Comparison of ENCODE assay signal across 9 cellular contexts in the genomic region with DNA sequence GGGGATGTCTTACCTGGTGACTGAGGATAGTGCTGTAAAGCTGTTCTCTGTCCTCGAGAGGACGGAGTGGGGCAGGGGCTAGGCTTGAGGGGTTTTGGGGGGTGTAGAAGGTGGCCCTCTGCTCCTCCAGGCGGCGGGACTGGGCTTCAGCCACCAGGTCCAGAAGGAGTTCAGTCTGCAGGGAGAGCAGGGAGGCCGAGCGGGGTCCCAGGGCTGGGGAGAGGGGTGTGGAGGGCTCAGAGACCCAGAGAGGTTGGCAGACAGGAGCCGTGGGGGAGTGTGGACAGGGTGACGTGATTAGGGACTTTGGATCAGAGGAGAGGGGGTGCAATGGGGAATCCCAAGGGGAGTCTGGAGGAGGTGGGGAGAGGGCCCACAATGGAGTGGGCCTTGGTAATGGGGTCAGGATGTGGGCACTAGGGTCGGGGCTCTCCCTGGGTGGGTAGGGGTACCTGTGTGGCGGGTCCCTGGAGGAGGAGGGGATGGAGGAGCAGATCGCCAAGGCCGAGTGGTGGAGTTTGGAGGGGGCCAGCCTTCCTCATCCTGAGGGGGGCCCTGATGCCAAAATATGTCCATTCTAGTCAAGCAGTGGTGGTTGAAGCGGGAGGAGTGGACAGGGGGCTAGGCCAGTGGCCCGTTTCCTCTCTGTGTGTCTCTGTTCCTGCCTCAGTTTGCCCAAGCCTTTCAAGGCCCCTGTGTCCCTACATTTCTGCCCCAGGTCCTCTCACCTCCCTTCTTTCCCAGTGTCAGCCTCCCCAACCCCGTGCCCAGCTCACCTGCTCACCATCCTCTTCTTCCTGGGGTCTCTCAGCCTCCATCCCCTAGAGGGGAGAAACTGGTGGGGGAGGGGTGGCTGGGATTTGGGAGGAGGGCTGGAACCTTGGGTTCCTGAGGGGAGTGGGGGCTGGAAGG. TPM values are rescaled to one million over a fixed set of nuclear protein-coding genes. Genes with fewer than 3 reads are reported as not detected.
DNase-seq lines count a peak whose midpoint lies in the region; ATAC-seq, FAIRE-seq and TF ChIP-seq lines count a peak whose summit lies in the region.
"Had no signal": no experiment of that assay in that cellular context is flagged by ENCODE, and none has a peak within 500 bp of the region (broad histone marks: within the 10 kb centered on the region; RNA-seq: fewer than 3 reads in every experiment).

No MANE protein-coding gene starts in this region.

- DNase-seq in cardiac muscle cell (ENCODE audit: low read depth in 1 of 2, low spot score in 1 of 2) (no peak), Right ventricle myocardium superior (no peak), ascending aorta (ENCODE audit: low spot score in 2 of 2) (no peak), mesothelial cell of epicardium (ENCODE audit: low spot score in 2 of 2, unreplicated experiment in 2 of 2) (no peak), upper lobe of left lung (no peak), DMS 273 (lab: John Stamatoyannopoulos, UW; ENCODE audit: unreplicated experiment) (no peak), NCI-H1092 (lab: John Stamatoyannopoulos, UW) (no peak), urothelium cell line (ENCODE audit: low spot score) (no peak)
- DNase-seq: DMS79 had no signal

- H3K27ac ChIP-seq in cardiac muscle cell (peak overlapping the region; percentile 97), ascending aorta (peak overlapping the region; percentile 80 to 99), upper lobe of left lung (peak overlapping the region; percentile 93 to 98 (median 96))

- TF ChIP-seq POLR2A in upper lobe of left lung (IDR thresholded peaks at IDR 0.05) = no peak

- intact Hi-C loops in Right ventricle myocardium superior (cut with DNase I) = no loop called here
- intact Hi-C loops in ascending aorta (cut with DNase I) = no loop called here

- peak overlapping the region; percentile 94 for H3K27ac Mint-ChIP-seq in mesothelial cell of epicardium

- H3K27me3 ChIP-seq in cardiac muscle cell (no peaks in the 10 kb centered on the region), ascending aorta (no peaks in the 10 kb centered on the region), upper lobe of left lung (no peaks in the 10 kb centered on the region)

- H3K4me1 Mint-ChIP-seq in mesothelial cell of epicardium = peaks cover 71% of the 10 kb centered on the region

- no peak for ATAC-seq in Right ventricle myocardium superior (ENCODE audit: poor library complexity)
- ATAC-seq in upper lobe of left lung (ENCODE audit: low FRiP score in 2 of 2) = no peak

- H3K4me1 ChIP-seq in cardiac muscle cell (ENCODE audit: low read depth) = peaks cover 4% of the 10 kb centered on the region
- peaks cover 6 to 26% of the 10 kb centered on the region in 2 donors for H3K4me1 ChIP-seq in ascending aorta
- peaks cover 68 to 82% (median 74%) of the 10 kb centered on the region in 4 donors for H3K4me1 ChIP-seq in upper lobe of left lung

- peaks cover 8% of the 10 kb centered on the region for H3K36me3 Mint-ChIP-seq in mesothelial cell of epicardium

- no peaks in the 10 kb centered on the region for H3K27me3 Mint-ChIP-seq in mesothelial cell of epicardium (ENCODE audit: low read depth)

- 52 to 62% methylated on average over 15 of the region's 15 CpGs for WGBS in upper lobe of left lung, 2 donors

- H3K4me3 ChIP-seq in cardiac muscle cell (no peak overlapping the region), ascending aorta (peak overlapping the region; percentile 24 to 98), upper lobe of left lung (peak overlapping the region in 3 of 4 donors; percentile 72 to 96 (median 80))

- peak overlapping the region; percentile 13 for H3K4me3 Mint-ChIP-seq in mesothelial cell of epicardium

- no peak for FAIRE-seq in urothelium cell line (lab: Jason Lieb, UNC)

- no peaks in the 10 kb centered on the region for H3K9me3 ChIP-seq in cardiac muscle cell (ENCODE audit: low read depth)
- H3K9me3 ChIP-seq in ascending aorta = no peaks in the 10 kb centered on the region
- H3K9me3 ChIP-seq in upper lobe of left lung = no peaks in the 10 kb centered on the region

- TF ChIP-seq CTCF in cardiac muscle cell (IDR thresholded peaks at IDR 0.05; ENCODE audit: low read depth, low read length) (no peak), ascending aorta (IDR thresholded peaks at IDR 0.05) (no peak), mesothelial cell of epicardium (IDR thresholded peaks at IDR 0.05; ENCODE audit: unreplicated experiment) (no peak), upper lobe of left lung (IDR thresholded peaks at IDR 0.05) (no peak)

- H3K9me3 Mint-ChIP-seq in mesothelial cell of epicardium = no peaks in the 10 kb centered on the region

- no peak for TF ChIP-seq EP300 in upper lobe of left lung (IDR thresholded peaks at IDR 0.05)

- H3K36me3 ChIP-seq in cardiac muscle cell (peaks cover 8% of the 10 kb centered on the region), ascending aorta (peaks cover 10 to 12% of the 10 kb centered on the region in 2 donors), upper lobe of left lung (peaks cover 0 to 14% (median 5%) of the 10 kb centered on the region in 4 donors)

RNA-seq across cellular contexts. Expression of a gene that starts 0.5 kb away (rescaled TPM):
- total RNA-seq in cardiac muscle cell = 16.7 and 18.0 TPM in 2 replicates
- 14.5 and 17.4 TPM in 2 replicates for polyA plus RNA-seq in cardiac muscle cell
- total RNA-seq in Right ventricle myocardium superior = 4.1 TPM
- total RNA-seq in ascending aorta = 19.4 TPM
- total RNA-seq in mesothelial cell of epicardium = 7.6 to 10.1 TPM (median 8.6 TPM) in 3 replicates
- total RNA-seq in upper lobe of left lung = 10 to 100 TPM; 18.9 to 80.4 (median 30.6) TPM

RNA-seq across cellular contexts. Expression of a gene that starts 1.9 kb away (rescaled TPM):
- total RNA-seq in cardiac muscle cell (124 and 130 TPM in 2 replicates), Right ventricle myocardium superior (39.1 TPM), ascending aorta (18.1 TPM), mesothelial cell of epicardium (236 to 250 TPM (median 246 TPM) in 3 replicates), upper lobe of left lung (100 to 1,000 TPM in 1 of 6 donors, 10 to 100 TPM in 5; 78.6 to 147 (median 93.4) TPM)
- 17.3 and 23.9 TPM in 2 replicates for polyA plus RNA-seq in cardiac muscle cell

RNA-seq across cellular contexts. Expression of a gene that starts 7.9 kb away (rescaled TPM):
- total RNA-seq in cardiac muscle cell (5.0 and 13.5 TPM in 2 replicates), Right ventricle myocardium superior (1.6 TPM), ascending aorta (6.1 TPM), mesothelial cell of epicardium (23.7 to 28.1 TPM (median 27.5 TPM) in 3 replicates), upper lobe of left lung (1,000 to 10,000 TPM in 5 of 6 donors, 100 to 1,000 TPM in 1; 543 to 2,806 (median 1,294) TPM)
- 4.8 and 9.8 TPM in 2 replicates for polyA plus RNA-seq in cardiac muscle cell

RNA-seq across cellular contexts. Expression of a gene that starts 13.7 kb away (rescaled TPM):
- total RNA-seq in cardiac muscle cell (180 and 188 TPM in 2 replicates), Right ventricle myocardium superior (94.6 TPM), ascending aorta (73.0 TPM), mesothelial cell of epicardium (60.7 to 62.8 TPM (median 62.1 TPM) in 3 replicates), upper lobe of left lung (10 to 100 TPM; 23.0 to 73.6 (median 59.1) TPM)
- polyA plus RNA-seq in cardiac muscle cell = 232 and 237 TPM in 2 replicates

RNA-seq across cellular contexts. Expression of a gene that starts 16.1 kb away (rescaled TPM):
- total RNA-seq in cardiac muscle cell (128 and 146 TPM in 2 replicates), Right ventricle myocardium superior (44.2 TPM), ascending aorta (136 TPM), mesothelial cell of epicardium (63.2 to 69.0 TPM (median 64.6 TPM) in 3 replicates), upper lobe of left lung (10 to 100 TPM; 25.9 to 54.5 (median 32.6) TPM)
- 69.3 and 69.6 TPM in 2 replicates for polyA plus RNA-seq in cardiac muscle cell

Comparison
In these comparisons a context has a peak if more than half of its experiments do, and no peak if none do; other contexts are left out.
1. RNA of a gene that starts 7.9 kb away (total RNA-seq): 543 to 2,806 TPM in upper lobe of left lung; 23.7 to 28.1 TPM in mesothelial cell of epicardium, 5.0 to 13.5 TPM in cardiac muscle cell, 6.1 TPM in ascending aorta (single experiment) and 1.6 TPM in Right ventricle myocardium superior (single experiment); every median in the first group is over 10 times any median in the second.
2. Peak in every context shown above with its lines, with median percentiles within 50 percentile points of each other: H3K27ac ChIP-seq.